In the genomic region with DNA sequence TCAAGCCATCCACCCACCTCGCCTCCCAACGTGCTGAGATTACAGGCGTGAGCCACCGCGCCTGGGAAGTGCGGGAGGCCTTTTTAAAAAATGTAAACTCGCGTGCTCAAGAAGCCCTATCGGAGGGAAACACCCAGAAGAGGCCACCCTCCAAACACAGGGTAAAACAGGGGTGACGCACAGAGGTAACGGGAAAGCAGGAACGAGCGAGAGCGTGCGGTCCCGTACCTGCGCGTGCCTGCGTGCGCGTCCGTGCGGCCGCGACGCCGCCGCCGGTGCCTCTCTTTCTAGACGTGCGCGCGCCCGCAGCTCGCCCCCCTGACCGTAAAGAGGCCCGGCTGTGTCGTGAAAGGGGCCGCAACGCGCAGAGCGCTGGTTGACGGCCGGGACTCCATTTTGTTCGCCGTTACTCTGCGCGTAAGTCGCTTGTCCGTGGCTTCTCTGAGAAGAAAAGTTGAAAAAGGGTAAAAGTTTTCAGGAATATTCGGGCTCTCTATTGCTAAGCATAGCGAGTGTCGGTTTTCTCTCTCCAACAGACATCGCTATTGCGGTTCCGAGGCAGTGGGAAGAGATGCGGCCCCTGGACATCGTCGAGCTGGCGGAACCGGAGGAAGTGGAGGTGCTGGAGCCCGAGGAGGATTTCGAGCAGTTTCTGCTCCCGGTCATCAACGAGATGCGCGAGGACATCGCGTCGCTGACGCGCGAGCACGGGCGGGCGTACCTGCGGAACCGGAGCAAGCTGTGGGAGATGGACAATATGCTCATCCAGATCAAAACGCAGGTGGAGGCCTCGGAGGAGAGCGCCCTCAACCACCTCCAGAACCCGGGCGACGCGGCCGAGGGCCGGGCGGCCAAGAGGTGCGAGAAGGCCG, we compare ENCODE assay signal across 1 cellular context.
TF ChIP-seq lines count a peak whose summit lies in the region.

A gene (plus strand): TSS at position 394 of the 872 bp plus-strand sequence. CDS start 178 bp downstream, at position 572.

TF ChIP-seq in HepG2, 621 proteins besides CTCF, POLR2A, EP300 and RAD21 (continued from another document and continues in another):
- TF ChIP-seq, protein P1, sequence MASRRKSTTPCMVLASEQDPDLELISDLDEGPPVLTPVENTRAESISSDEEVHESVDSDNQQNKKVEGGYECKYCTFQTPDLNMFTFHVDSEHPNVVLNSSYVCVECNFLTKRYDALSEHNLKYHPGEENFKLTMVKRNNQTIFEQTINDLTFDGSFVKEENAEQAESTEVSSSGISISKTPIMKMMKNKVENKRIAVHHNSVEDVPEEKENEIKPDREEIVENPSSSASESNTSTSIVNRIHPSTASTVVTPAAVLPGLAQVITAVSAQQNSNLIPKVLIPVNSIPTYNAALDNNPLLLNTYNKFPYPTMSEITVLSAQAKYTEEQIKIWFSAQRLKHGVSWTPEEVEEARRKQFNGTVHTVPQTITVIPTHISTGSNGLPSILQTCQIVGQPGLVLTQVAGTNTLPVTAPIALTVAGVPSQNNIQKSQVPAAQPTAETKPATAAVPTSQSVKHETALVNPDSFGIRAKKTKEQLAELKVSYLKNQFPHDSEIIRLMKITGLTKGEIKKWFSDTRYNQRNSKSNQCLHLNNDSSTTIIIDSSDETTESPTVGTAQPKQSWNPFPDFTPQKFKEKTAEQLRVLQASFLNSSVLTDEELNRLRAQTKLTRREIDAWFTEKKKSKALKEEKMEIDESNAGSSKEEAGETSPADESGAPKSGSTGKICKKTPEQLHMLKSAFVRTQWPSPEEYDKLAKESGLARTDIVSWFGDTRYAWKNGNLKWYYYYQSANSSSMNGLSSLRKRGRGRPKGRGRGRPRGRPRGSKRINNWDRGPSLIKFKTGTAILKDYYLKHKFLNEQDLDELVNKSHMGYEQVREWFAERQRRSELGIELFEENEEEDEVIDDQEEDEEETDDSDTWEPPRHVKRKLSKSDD (CRISPR knock-in tag; IDR thresholded peaks at IDR 0.05; ENCODE audit: low read depth) = peak; percentile 84
- TF ChIP-seq KLF12 (CRISPR knock-in tag; IDR thresholded peaks at IDR 0.05; ENCODE audit: borderline replicate concordance) = no peak
- no peak; the same call in 1 of the 2 replicates for TF ChIP-seq ZNF296 (CRISPR knock-in tag; conservative IDR thresholded peaks at IDR 0.05)
- no peak for TF ChIP-seq ZNF777 (CRISPR knock-in tag; IDR thresholded peaks at IDR 0.05)
- TF ChIP-seq, protein P2, sequence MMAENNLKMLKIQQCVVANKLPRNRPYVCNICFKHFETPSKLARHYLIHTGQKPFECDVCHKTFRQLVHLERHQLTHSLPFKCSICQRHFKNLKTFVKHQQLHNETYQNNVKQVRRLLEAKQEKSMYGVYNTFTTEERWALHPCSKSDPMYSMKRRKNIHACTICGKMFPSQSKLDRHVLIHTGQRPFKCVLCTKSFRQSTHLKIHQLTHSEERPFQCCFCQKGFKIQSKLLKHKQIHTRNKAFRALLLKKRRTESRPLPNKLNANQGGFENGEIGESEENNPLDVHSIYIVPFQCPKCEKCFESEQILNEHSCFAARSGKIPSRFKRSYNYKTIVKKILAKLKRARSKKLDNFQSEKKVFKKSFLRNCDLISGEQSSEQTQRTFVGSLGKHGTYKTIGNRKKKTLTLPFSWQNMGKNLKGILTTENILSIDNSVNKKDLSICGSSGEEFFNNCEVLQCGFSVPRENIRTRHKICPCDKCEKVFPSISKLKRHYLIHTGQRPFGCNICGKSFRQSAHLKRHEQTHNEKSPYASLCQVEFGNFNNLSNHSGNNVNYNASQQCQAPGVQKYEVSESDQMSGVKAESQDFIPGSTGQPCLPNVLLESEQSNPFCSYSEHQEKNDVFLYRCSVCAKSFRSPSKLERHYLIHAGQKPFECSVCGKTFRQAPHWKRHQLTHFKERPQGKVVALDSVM (CRISPR knock-in tag; IDR thresholded peaks at IDR 0.05) = peak; percentile 46; the same call in 1 of the 2 replicates
- TF ChIP-seq ZNF607 (CRISPR knock-in tag; IDR thresholded peaks at IDR 0.05; ENCODE audit: borderline replicate concordance) = no peak; the same call in none of the 2 replicates
- TF ChIP-seq RBM22 (optimal IDR thresholded peaks at IDR 0.05; ENCODE audit: low read length) = no peak
- TF ChIP-seq ZNF138 (CRISPR knock-in tag; IDR thresholded peaks at IDR 0.05; ENCODE audit: low read depth) = peak; percentile 62; the same call in 1 of the 2 replicates
- no peak; the same call in 1 of the 2 replicates for TF ChIP-seq SATB2 (CRISPR knock-in tag; IDR thresholded peaks at IDR 0.05)
- no peak for TF ChIP-seq AKAP8 (CRISPR knock-in tag; IDR thresholded peaks at IDR 0.05)
- TF ChIP-seq, protein P3, sequence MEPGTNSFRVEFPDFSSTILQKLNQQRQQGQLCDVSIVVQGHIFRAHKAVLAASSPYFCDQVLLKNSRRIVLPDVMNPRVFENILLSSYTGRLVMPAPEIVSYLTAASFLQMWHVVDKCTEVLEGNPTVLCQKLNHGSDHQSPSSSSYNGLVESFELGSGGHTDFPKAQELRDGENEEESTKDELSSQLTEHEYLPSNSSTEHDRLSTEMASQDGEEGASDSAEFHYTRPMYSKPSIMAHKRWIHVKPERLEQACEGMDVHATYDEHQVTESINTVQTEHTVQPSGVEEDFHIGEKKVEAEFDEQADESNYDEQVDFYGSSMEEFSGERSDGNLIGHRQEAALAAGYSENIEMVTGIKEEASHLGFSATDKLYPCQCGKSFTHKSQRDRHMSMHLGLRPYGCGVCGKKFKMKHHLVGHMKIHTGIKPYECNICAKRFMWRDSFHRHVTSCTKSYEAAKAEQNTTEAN (CRISPR knock-in tag; conservative IDR thresholded peaks at IDR 0.05) = 0 out of 2 replicates have a peak, but pooled peaks have one; percentile 42
- TF ChIP-seq, protein P4, sequence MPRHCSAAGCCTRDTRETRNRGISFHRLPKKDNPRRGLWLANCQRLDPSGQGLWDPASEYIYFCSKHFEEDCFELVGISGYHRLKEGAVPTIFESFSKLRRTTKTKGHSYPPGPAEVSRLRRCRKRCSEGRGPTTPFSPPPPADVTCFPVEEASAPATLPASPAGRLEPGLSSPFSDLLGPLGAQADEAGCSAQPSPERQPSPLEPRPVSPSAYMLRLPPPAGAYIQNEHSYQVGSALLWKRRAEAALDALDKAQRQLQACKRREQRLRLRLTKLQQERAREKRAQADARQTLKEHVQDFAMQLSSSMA (CRISPR knock-in tag; IDR thresholded peaks at IDR 0.05) = no peak
- TF ChIP-seq, protein P5, sequence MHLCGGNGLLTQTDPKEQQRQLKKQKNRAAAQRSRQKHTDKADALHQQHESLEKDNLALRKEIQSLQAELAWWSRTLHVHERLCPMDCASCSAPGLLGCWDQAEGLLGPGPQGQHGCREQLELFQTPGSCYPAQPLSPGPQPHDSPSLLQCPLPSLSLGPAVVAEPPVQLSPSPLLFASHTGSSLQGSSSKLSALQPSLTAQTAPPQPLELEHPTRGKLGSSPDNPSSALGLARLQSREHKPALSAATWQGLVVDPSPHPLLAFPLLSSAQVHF (CRISPR knock-in tag; IDR thresholded peaks at IDR 0.05) = peak; percentile 64; the same call in 1 of the 2 replicates
- TF ChIP-seq, protein P6, sequence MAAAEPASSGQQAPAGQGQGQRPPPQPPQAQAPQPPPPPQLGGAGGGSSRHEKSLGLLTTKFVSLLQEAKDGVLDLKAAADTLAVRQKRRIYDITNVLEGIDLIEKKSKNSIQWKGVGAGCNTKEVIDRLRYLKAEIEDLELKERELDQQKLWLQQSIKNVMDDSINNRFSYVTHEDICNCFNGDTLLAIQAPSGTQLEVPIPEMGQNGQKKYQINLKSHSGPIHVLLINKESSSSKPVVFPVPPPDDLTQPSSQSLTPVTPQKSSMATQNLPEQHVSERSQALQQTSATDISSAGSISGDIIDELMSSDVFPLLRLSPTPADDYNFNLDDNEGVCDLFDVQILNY (CRISPR knock-in tag; conservative IDR thresholded peaks at IDR 0.05) = no peak; the same call in 1 of the 2 replicates
- TF ChIP-seq ZNF430 (CRISPR knock-in tag; IDR thresholded peaks at IDR 0.05) = peak; percentile 57; the same call in 1 of the 2 replicates
- TF ChIP-seq, protein P7, sequence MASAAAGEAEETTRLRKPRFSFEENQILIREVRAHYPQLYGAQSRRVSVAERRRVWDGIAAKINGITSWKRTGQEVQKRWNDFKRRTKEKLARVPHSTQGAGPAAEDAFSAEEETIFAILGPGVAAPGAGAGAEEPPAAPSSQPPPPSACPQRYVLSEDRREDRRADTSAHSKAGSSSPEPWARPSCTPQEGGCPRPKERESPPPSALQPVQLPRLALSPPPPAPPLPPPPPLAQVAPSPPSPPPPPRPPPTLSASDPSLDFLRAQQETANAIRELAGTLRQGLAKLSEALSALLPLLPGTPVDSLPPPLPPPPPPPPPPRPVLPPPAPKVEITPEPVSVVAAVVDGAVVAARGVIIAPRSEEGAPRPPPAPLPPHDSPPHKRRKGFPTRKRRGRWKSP (CRISPR knock-in tag; IDR thresholded peaks at IDR 0.05) = peak; percentile 73; the same call in 1 of the 2 replicates
- TF ChIP-seq, protein P8, sequence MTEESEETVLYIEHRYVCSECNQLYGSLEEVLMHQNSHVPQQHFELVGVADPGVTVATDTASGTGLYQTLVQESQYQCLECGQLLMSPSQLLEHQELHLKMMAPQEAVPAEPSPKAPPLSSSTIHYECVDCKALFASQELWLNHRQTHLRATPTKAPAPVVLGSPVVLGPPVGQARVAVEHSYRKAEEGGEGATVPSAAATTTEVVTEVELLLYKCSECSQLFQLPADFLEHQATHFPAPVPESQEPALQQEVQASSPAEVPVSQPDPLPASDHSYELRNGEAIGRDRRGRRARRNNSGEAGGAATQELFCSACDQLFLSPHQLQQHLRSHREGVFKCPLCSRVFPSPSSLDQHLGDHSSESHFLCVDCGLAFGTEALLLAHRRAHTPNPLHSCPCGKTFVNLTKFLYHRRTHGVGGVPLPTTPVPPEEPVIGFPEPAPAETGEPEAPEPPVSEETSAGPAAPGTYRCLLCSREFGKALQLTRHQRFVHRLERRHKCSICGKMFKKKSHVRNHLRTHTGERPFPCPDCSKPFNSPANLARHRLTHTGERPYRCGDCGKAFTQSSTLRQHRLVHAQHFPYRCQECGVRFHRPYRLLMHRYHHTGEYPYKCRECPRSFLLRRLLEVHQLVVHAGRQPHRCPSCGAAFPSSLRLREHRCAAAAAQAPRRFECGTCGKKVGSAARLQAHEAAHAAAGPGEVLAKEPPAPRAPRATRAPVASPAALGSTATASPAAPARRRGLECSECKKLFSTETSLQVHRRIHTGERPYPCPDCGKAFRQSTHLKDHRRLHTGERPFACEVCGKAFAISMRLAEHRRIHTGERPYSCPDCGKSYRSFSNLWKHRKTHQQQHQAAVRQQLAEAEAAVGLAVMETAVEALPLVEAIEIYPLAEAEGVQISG (CRISPR knock-in tag; IDR thresholded peaks at IDR 0.05) = peak; percentile 85
- TF ChIP-seq, protein P9, sequence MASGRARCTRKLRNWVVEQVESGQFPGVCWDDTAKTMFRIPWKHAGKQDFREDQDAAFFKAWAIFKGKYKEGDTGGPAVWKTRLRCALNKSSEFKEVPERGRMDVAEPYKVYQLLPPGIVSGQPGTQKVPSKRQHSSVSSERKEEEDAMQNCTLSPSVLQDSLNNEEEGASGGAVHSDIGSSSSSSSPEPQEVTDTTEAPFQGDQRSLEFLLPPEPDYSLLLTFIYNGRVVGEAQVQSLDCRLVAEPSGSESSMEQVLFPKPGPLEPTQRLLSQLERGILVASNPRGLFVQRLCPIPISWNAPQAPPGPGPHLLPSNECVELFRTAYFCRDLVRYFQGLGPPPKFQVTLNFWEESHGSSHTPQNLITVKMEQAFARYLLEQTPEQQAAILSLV (CRISPR knock-in tag; IDR thresholded peaks at IDR 0.05; ENCODE audit: borderline replicate concordance) = peak; percentile 54
- TF ChIP-seq, protein P10, sequence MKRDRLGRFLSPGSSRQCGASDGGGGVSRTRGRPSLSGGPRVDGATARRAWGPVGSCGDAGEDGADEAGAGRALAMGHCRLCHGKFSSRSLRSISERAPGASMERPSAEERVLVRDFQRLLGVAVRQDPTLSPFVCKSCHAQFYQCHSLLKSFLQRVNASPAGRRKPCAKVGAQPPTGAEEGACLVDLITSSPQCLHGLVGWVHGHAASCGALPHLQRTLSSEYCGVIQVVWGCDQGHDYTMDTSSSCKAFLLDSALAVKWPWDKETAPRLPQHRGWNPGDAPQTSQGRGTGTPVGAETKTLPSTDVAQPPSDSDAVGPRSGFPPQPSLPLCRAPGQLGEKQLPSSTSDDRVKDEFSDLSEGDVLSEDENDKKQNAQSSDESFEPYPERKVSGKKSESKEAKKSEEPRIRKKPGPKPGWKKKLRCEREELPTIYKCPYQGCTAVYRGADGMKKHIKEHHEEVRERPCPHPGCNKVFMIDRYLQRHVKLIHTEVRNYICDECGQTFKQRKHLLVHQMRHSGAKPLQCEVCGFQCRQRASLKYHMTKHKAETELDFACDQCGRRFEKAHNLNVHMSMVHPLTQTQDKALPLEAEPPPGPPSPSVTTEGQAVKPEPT (CRISPR knock-in tag; IDR thresholded peaks at IDR 0.05; ENCODE audit: low read depth) = 0 out of 2 replicates have a peak, but pooled peaks have one; percentile 61
- no peak for TF ChIP-seq ZNF569 (CRISPR knock-in tag; IDR thresholded peaks at IDR 0.05; ENCODE audit: borderline replicate concordance)
- no peak for TF ChIP-seq EEA1 (CRISPR knock-in tag; IDR thresholded peaks at IDR 0.05; ENCODE audit: borderline replicate concordance)
- TF ChIP-seq, protein P11, sequence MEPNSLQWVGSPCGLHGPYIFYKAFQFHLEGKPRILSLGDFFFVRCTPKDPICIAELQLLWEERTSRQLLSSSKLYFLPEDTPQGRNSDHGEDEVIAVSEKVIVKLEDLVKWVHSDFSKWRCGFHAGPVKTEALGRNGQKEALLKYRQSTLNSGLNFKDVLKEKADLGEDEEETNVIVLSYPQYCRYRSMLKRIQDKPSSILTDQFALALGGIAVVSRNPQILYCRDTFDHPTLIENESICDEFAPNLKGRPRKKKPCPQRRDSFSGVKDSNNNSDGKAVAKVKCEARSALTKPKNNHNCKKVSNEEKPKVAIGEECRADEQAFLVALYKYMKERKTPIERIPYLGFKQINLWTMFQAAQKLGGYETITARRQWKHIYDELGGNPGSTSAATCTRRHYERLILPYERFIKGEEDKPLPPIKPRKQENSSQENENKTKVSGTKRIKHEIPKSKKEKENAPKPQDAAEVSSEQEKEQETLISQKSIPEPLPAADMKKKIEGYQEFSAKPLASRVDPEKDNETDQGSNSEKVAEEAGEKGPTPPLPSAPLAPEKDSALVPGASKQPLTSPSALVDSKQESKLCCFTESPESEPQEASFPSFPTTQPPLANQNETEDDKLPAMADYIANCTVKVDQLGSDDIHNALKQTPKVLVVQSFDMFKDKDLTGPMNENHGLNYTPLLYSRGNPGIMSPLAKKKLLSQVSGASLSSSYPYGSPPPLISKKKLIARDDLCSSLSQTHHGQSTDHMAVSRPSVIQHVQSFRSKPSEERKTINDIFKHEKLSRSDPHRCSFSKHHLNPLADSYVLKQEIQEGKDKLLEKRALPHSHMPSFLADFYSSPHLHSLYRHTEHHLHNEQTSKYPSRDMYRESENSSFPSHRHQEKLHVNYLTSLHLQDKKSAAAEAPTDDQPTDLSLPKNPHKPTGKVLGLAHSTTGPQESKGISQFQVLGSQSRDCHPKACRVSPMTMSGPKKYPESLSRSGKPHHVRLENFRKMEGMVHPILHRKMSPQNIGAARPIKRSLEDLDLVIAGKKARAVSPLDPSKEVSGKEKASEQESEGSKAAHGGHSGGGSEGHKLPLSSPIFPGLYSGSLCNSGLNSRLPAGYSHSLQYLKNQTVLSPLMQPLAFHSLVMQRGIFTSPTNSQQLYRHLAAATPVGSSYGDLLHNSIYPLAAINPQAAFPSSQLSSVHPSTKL (CRISPR knock-in tag; IDR thresholded peaks at IDR 0.05) = 0 out of 2 replicates have a peak, but pooled peaks have one; percentile 13
- TF ChIP-seq ZNF264 (CRISPR knock-in tag; IDR thresholded peaks at IDR 0.05) = peak; percentile 43; the same call in 1 of the 2 replicates
- peak; percentile 12 for TF ChIP-seq NCOA2 (CRISPR knock-in tag; IDR thresholded peaks at IDR 0.05)
- TF ChIP-seq, protein P12, sequence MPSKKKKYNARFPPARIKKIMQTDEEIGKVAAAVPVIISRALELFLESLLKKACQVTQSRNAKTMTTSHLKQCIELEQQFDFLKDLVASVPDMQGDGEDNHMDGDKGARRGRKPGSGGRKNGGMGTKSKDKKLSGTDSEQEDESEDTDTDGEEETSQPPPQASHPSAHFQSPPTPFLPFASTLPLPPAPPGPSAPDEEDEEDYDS (CRISPR knock-in tag; IDR thresholded peaks at IDR 0.05) = peak; percentile 88
- TF ChIP-seq ZBTB7B (CRISPR knock-in tag; IDR thresholded peaks at IDR 0.05) = peak; percentile 62
- TF ChIP-seq SMARCE1 (IDR thresholded peaks at IDR 0.05; ENCODE audit: borderline replicate concordance) = no peak
